17 cellular contexts compared by ENCODE assay signal in genomic region chr13:110557082-110557481, GRCh38. TPM values are rescaled to one million over a fixed set of nuclear protein-coding genes. Genes with fewer than 3 reads are reported as not detected.
A peak's percentile ranks its signal among the peaks of the same experiment; 100 is the strongest.
DNase-seq lines count a peak whose midpoint lies in the region; ATAC-seq, FAIRE-seq and TF ChIP-seq lines count a peak whose summit lies in the region.
"Had no signal": no experiment of that assay in that cellular context is flagged by ENCODE, and none has a peak within 500 bp of the region (broad histone marks: within the 10 kb centered on the region; RNA-seq: fewer than 3 reads in every experiment).

No MANE protein-coding gene starts in this region.

- H3K36me3 ChIP-seq in body of pancreas (replicated peaks in 1 of 2; ENCODE audit: insufficient read depth in 1 of 2, low read depth in 2 of 2) (no peaks in the 10 kb centered on the region), pancreas (no peaks in the 10 kb centered on the region)

- H3K27ac ChIP-seq in body of pancreas = peak overlapping the region; percentile 83 to 98 (median 90)
- H3K27ac ChIP-seq in pancreas = peak overlapping the region; percentile 54 to 88 (median 72)
- H3K27ac ChIP-seq: 22Rv1 had no signal

- no peak for ATAC-seq in body of pancreas
- ATAC-seq in pancreas = no peak
- ATAC-seq in HG03432 (IDR thresholded peaks at IDR 0.05; ENCODE audit: unreplicated experiment) = no peak
- ATAC-seq: GM23338 had no signal

- H3K9me3 ChIP-seq in body of pancreas = no peaks in the 10 kb centered on the region
- H3K9me3 ChIP-seq in pancreas = no peaks in the 10 kb centered on the region

- DNase-seq in DMS53 (lab: John Stamatoyannopoulos, UW) = peak; percentile 24
- DNase-seq in DMS53 treated with DMSO at 0.1 percent for 48 hours (lab: John Stamatoyannopoulos, UW; ENCODE audit: unreplicated experiment) = no peak
- no peak for DNase-seq in body of pancreas
- peak in 1 of 6 donors; percentile 43 for DNase-seq in pancreas
- no peak for DNase-seq in SKM-1 treated with dmso at 0.1 percent for 144 hours (lab: John Stamatoyannopoulos, UW; ENCODE audit: unreplicated experiment)
- DNase-seq in SHP77 (lab: John Stamatoyannopoulos, UW) = no peak
- DNase-seq in putamen (ENCODE audit: low spot score) = no peak
- DNase-seq: NCI-H1436 treated with DMSO at 0.1 percent for 48 hours; NCI-H226; NCI-H69; NK-92 treated with Interleukin-12 subunit alpha and Interleukin-12 subunit beta, amount 100 ng/mL, for 24 hours had no signal

- H3K4me1 ChIP-seq in body of pancreas (peaks cover 78% of the 10 kb centered on the region), pancreas (peaks cover 34 to 56% (median 35%) of the 10 kb centered on the region in 3 donors)

- 76 to 78% methylated on average over 5 of the region's 5 CpGs for WGBS in body of pancreas, 2 donors
- WGBS in pancreas, 2 donors = 74 to 77% methylated on average over 5 of the region's 5 CpGs

- no peak for FAIRE-seq in pancreas (lab: Jason Lieb, UNC)
- FAIRE-seq: G401.6, GM12891 had no signal

- TF ChIP-seq CTCF in body of pancreas (IDR thresholded peaks at IDR 0.05) (no peak), pancreas (IDR thresholded peaks at IDR 0.05) (no peak)

- intact Hi-C loops in body of pancreas (cut with DNase I) (no loop called here), pancreas (cut with DNase I) (no loop called here)

- H3K27me3 ChIP-seq in body of pancreas (no peaks in the 10 kb centered on the region), pancreas (no peaks in the 10 kb centered on the region)
- H3K27me3 ChIP-seq: BLaER1 had no signal

- no peak for TF ChIP-seq POLR2A in body of pancreas (IDR thresholded peaks at IDR 0.05)

- H3K4me3 ChIP-seq in body of pancreas = no peak overlapping the region
- peak overlapping the region in 1 of 4 donors; percentile 27 for H3K4me3 ChIP-seq in pancreas
- H3K4me3 ChIP-seq: BLaER1, GM23338 had no signal

RNA-seq across cellular contexts. Expression of gene RAB20, which starts 4.4 kb away (rescaled TPM):
- total RNA-seq in body of pancreas (10 to 100 TPM; 23.1 to 35.5 TPM), pancreas (10 to 100 TPM in 5 of 6 donors, 1 to 10 TPM in 1; 9.3 to 23.1 (median 14.2) TPM)
- 10 to 100 TPM; 10.9 to 23.6 TPM for polyA plus RNA-seq in pancreas

RNA-seq across cellular contexts. Expression of gene NAXD, which starts 58.3 kb away (rescaled TPM):
- total RNA-seq in body of pancreas (10 to 100 TPM; 23.4 to 27.5 TPM), pancreas (10 to 100 TPM; 17.4 to 25.1 (median 19.4) TPM)
- polyA plus RNA-seq in pancreas = 10 to 100 TPM; 34.8 to 56.4 TPM
